In the genomic region with DNA sequence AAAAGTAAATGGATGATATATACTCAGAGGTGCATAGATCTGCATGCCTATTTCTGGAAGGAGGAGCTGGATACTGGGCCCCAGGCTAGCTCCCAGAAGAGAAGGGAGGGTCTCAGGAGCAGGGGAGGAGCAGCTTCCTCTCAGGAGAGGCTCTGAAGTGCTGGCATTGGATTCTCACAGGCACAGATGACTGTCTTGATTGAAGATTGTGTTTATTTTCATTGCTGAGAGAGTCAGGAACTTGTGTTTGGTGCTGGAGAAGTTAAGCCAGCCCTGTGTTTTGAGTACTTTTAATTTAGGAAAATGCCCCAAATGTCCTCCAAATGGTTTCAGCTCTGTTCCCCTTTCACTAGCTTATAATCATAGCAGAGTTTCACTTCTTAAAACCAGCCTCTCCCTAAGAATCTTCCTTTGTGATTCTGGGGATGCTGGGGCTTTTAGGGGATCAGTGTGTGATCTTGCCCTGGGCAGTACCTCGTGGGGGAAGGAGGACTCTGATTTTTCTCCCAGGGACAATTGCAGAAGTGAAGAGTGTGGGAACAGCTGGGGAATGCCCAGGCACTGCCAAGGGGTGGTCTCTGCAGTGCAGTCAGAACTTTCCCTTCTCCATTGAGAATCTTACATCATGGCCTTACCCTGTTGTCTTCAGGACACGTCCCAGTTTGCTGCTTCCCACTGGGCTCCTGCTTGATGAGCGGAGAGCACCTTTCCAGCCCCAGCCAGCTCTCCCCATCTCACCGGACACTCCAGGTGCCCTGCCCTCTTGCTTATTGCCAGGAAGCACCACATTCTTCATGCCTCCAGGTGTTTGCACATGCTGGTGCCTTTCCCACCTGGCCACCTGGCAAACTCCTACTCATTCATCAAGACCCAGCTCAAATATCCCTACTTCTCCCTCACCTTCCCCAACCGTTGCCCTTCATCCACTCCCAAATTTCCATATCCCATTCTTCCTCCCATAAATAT, we compare ENCODE assay signal across 23 cellular contexts.
A peak's percentile ranks its signal among the peaks of the same experiment; 100 is the strongest.
DNase-seq lines count a peak whose midpoint lies in the region; ATAC-seq and TF ChIP-seq lines count a peak whose summit lies in the region.
"Had no signal": no experiment of that assay in that cellular context is flagged by ENCODE, and none has a peak within 500 bp of the region (broad histone marks: within the 10 kb centered on the region; RNA-seq: fewer than 3 reads in every experiment).

No MANE protein-coding gene starts in this region.

- peak overlapping the region; percentile 45 for H3K4me2 ChIP-seq in OCI-LY3 (ENCODE audit: low read length)

- H3K27me3 Mint-ChIP-seq in activated CD4-positive, alpha-beta memory T cell treated with anti-CD3 and anti-CD28 coated beads, Interleukin-2, amount 10 ng/mL, durations not matched to agents 7 days and 5 days, result peaks cover 5% of the 10 kb centered on the region
- H3K27me3 Mint-ChIP-seq in activated CD4-positive, alpha-beta memory T cell treated with anti-CD3 and anti-CD28 coated beads for 36 hours, result peaks cover 3% of the 10 kb centered on the region

- TF ChIP-seq CTCF in OCI-LY3 (IDR thresholded peaks at IDR 0.05; ENCODE audit: low read depth, low read length) (no peak), thyroid gland (IDR thresholded peaks at IDR 0.05) (no peak)

- intact Hi-C loops in activated CD4-positive, alpha-beta memory T cell treated with anti-CD3 and anti-CD28 coated beads for 36 hours (cut with micrococcal nuclease), result loop anchor here (10.0 kb wide), 1 partner anchor 287 kb away; no protein-coding TSS in a partner anchor
- intact Hi-C loops in thyroid gland (cut with DNase I), result no loop called here

- WGBS in thyroid gland, 2 donors, result 67 to 71% methylated on average over 5 of the region's 5 CpGs

- no peaks in the 10 kb centered on the region for H3K4me1 Mint-ChIP-seq in activated CD4-positive, alpha-beta memory T cell treated with anti-CD3 and anti-CD28 coated beads, Interleukin-2, amount 10 ng/mL, durations not matched to agents 7 days and 5 days
- no peaks in the 10 kb centered on the region for H3K4me1 Mint-ChIP-seq in activated CD4-positive, alpha-beta memory T cell treated with anti-CD3 and anti-CD28 coated beads for 36 hours (ENCODE audit: low read depth)
- H3K4me1 Mint-ChIP-seq: natural killer cell had no signal

- TF ChIP-seq POLR2A in thyroid gland (IDR thresholded peaks at IDR 0.05), result no peak

- H3K36me3 Mint-ChIP-seq in activated CD4-positive, alpha-beta memory T cell treated with anti-CD3 and anti-CD28 coated beads, Interleukin-2, amount 10 ng/mL, durations not matched to agents 7 days and 5 days (ENCODE audit: low read depth), result no peaks in the 10 kb centered on the region
- H3K36me3 Mint-ChIP-seq in activated CD4-positive, alpha-beta memory T cell treated with anti-CD3 and anti-CD28 coated beads for 36 hours, result no peaks in the 10 kb centered on the region
- H3K36me3 Mint-ChIP-seq: activated naive CD8-positive, alpha-beta T cell; natural killer cell had no signal

- no peaks in the 10 kb centered on the region for H4K20me1 ChIP-seq in OCI-LY3 (ENCODE audit: insufficient read depth, low read length)

- H3K27ac ChIP-seq in OCI-LY3 (ENCODE audit: low read length), result no peak overlapping the region
- peak overlapping the region; percentile 16 to 45 (median 39) for H3K27ac ChIP-seq in thyroid gland
- H3K27ac ChIP-seq: SJSA1, uterus had no signal

- in situ Hi-C loops in ACHN (cut with HindIII; ENCODE audit: low pct_ligation_motif_present, low pct_unique_long_range_greater_than_20kb, low sequenced_read_pairs), result no loop called here

- POLR2A ChIA-PET in activated CD4-positive, alpha-beta memory T cell treated with anti-CD3 and anti-CD28 coated beads, Interleukin-2, amount 10 ng/mL, durations not matched to agents 7 days and 5 days (lab: Charles Lee), result no interaction called here
- POLR2A ChIA-PET in activated CD4-positive, alpha-beta memory T cell treated with anti-CD3 and anti-CD28 coated beads for 36 hours (lab: Charles Lee), result interaction anchor here (0.6 kb wide), 1 partner anchor 32 kb away, joined by 4 read pairs; no protein-coding TSS in a partner anchor

- H3K27ac Mint-ChIP-seq in activated CD4-positive, alpha-beta memory T cell treated with anti-CD3 and anti-CD28 coated beads, Interleukin-2, amount 10 ng/mL, durations not matched to agents 7 days and 5 days, result no peak overlapping the region
- H3K27ac Mint-ChIP-seq in activated CD4-positive, alpha-beta memory T cell treated with anti-CD3 and anti-CD28 coated beads for 36 hours, result no peak overlapping the region
- H3K27ac Mint-ChIP-seq: activated naive CD8-positive, alpha-beta T cell; natural killer cell; progenitor cell of endocrine pancreas had no signal

- no peak overlapping the region for H2AFZ ChIP-seq in OCI-LY3 (ENCODE audit: low read depth, low read length)

- no peaks in the 10 kb centered on the region for H3K9me3 Mint-ChIP-seq in activated CD4-positive, alpha-beta memory T cell treated with anti-CD3 and anti-CD28 coated beads, Interleukin-2, amount 10 ng/mL, durations not matched to agents 7 days and 5 days
- H3K9me3 Mint-ChIP-seq in activated CD4-positive, alpha-beta memory T cell treated with anti-CD3 and anti-CD28 coated beads for 36 hours, result no peaks in the 10 kb centered on the region
- H3K9me3 Mint-ChIP-seq: natural killer cell had no signal

- H3K79me2 ChIP-seq in OCI-LY3 (ENCODE audit: low read length), result no peaks in the 10 kb centered on the region

- peak; percentile 11 for DNase-seq in activated CD4-positive, alpha-beta memory T cell treated with anti-CD3 and anti-CD28 coated beads, Interleukin-2, amount 10 ng/mL, durations not matched to agents 7 days and 5 days
- no peak for DNase-seq in activated CD4-positive, alpha-beta memory T cell treated with anti-CD3 and anti-CD28 coated beads for 36 hours
- peak; percentile 26 for DNase-seq in hepatic stellate cell (ENCODE audit: low spot score)
- peak in 1 of 2 donors; percentile 52 for DNase-seq in thyroid gland
- no peak for DNase-seq in ACHN
- DNase-seq: C1 segment of cervical spinal cord; DMS153; foreskin fibroblast; hippocampal formation; mammary epithelial cell; natural killer cell; NCI-H1105 treated with DMSO at 0.1 percent for 48 hours; stimulated activated CD4-positive, alpha-beta T cell treated with anti-CD3 and anti-CD28 coated beads, Interleukin-4, amount 100 ng/mL, for 24 hours; T-helper 2 cell; uterus had no signal

- H3K9ac ChIP-seq in OCI-LY3 (ENCODE audit: low read length), result no peak overlapping the region

- no peaks in the 10 kb centered on the region for H3K36me3 ChIP-seq in OCI-LY3 (replicated peaks; ENCODE audit: low read depth, low read length)
- H3K36me3 ChIP-seq in thyroid gland, result no peaks in the 10 kb centered on the region
- H3K36me3 ChIP-seq: SJSA1, uterus had no signal

- H3K27me3 ChIP-seq in OCI-LY3 (ENCODE audit: low read depth, low read length) (no peaks in the 10 kb centered on the region), thyroid gland (no peaks in the 10 kb centered on the region)
- H3K27me3 ChIP-seq: SJSA1, uterus had no signal

- no peak overlapping the region for H3K4me3 Mint-ChIP-seq in activated CD4-positive, alpha-beta memory T cell treated with anti-CD3 and anti-CD28 coated beads, Interleukin-2, amount 10 ng/mL, durations not matched to agents 7 days and 5 days
- no peak overlapping the region for H3K4me3 Mint-ChIP-seq in activated CD4-positive, alpha-beta memory T cell treated with anti-CD3 and anti-CD28 coated beads for 36 hours
- H3K4me3 Mint-ChIP-seq: activated naive CD8-positive, alpha-beta T cell; natural killer cell had no signal

- H3K4me1 ChIP-seq in OCI-LY3 (ENCODE audit: low read length) (peaks cover 15% of the 10 kb centered on the region), thyroid gland (peaks cover 8 to 30% of the 10 kb centered on the region in 2 donors)
- H3K4me1 ChIP-seq: uterus had no signal

- ATAC-seq in GM18907 (IDR thresholded peaks at IDR 0.05; ENCODE audit: unreplicated experiment) (no peak), HG02884 (IDR thresholded peaks at IDR 0.05; ENCODE audit: unreplicated experiment) (no peak)
- ATAC-seq: natural killer cell, Panc1 had no signal

- CTCF ChIA-PET in activated CD4-positive, alpha-beta memory T cell treated with anti-CD3 and anti-CD28 coated beads, Interleukin-2, amount 10 ng/mL, durations not matched to agents 7 days and 5 days (lab: Charles Lee), result interaction anchor here (1.3 kb wide), 1 partner anchor 138 kb away, joined by 5 read pairs; no protein-coding TSS in a partner anchor
- CTCF ChIA-PET in activated CD4-positive, alpha-beta memory T cell treated with anti-CD3 and anti-CD28 coated beads for 36 hours (lab: Charles Lee), result no interaction called here

- H3K9me3 ChIP-seq in OCI-LY3 (ENCODE audit: insufficient read depth, low read length) (no peaks in the 10 kb centered on the region), thyroid gland (no peaks in the 10 kb centered on the region)
- H3K9me3 ChIP-seq: SJSA1, uterus had no signal

- H3K4me3 ChIP-seq in OCI-LY3 (ENCODE audit: low read length), result no peak overlapping the region
- no peak overlapping the region for H3K4me3 ChIP-seq in thyroid gland (replicated peaks in 1 of 3)
- H3K4me3 ChIP-seq: SJSA1, skin epidermis, uterus had no signal

Comparison
In these comparisons a context has a peak if more than half of its experiments do, and no peak if none do; other contexts are left out.
1. DNase-seq: peak in activated CD4-positive, alpha-beta memory T cell treated with anti-CD3 and anti-CD28 coated beads, Interleukin-2, amount 10 ng/mL, durations not matched to agents 7 days and 5 days (single experiment) and hepatic stellate cell (single experiment); none in activated CD4-positive, alpha-beta memory T cell treated with anti-CD3 and anti-CD28 coated beads for 36 hours (single experiment) and ACHN (single experiment).